1 cellular context compared by ENCODE assay signal in the genomic region with DNA sequence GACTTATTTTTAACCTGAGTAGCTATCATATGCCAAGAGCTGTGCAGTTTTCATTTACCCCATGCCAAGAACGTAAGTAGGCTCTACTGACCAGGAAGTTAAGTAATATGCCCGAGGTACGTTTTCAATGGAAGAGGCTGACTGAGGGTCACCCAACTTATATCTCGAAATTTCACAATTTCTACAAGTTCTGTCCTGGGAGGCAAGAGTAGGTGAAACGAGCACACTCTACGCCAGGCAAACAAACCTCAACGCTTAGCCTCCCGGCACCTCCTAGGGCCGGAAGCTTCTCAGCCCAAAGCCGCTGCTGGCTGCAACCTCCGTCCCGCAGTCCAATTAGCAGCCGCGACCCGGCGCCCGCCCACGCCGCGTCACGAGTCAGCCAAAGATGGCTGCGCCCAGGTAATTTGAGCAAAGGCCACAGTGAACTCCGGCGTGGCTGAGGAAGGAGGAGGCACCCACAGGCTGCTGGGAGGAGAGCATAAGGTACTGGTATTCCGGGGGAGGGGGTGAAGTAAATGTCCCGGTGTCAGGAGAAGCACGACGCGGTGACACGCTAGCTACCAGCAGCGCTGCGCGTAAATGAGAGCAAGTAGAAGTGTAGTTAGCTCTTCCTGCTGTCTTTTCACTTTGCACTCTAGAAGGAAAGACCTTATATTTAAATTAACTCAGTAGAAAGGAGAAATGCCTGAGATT.
TF ChIP-seq lines count a peak whose summit lies in the region.

A gene (plus strand): TSS at position 364 of the 696 bp plus-strand sequence. CDS start 2,289 bp downstream, outside the sequence.

TF ChIP-seq in HCT116, 20 proteins besides CTCF, POLR2A, EP300 and RAD21 (continued from another document):
- TF ChIP-seq, protein P1, sequence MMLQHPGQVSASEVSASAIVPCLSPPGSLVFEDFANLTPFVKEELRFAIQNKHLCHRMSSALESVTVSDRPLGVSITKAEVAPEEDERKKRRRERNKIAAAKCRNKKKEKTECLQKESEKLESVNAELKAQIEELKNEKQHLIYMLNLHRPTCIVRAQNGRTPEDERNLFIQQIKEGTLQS (IDR thresholded peaks at IDR 0.05) = no peak
- TF ChIP-seq ELF1 (IDR thresholded peaks at IDR 0.05; ENCODE audit: borderline replicate concordance, low read depth) (peak; percentile 51), FOSL1 (IDR thresholded peaks at IDR 0.05; ENCODE audit: low read depth) (no peak), ZFX (IDR thresholded peaks at IDR 0.05) (peak; percentile 65), EZH2phosphoT487 (IDR thresholded peaks at IDR 0.05; ENCODE audit: borderline replicate concordance) (no peak), YY1 (IDR thresholded peaks at IDR 0.05; ENCODE audit: extremely low read depth, insufficient replicate concordance, low read depth, low read length) (peak; percentile 98), EGR1 (IDR thresholded peaks at IDR 0.05; ENCODE audit: low read depth) (peak; percentile 96), SP1 (IDR thresholded peaks at IDR 0.05; ENCODE audit: low read depth) (peak; percentile 79; the same call in 1 of the 2 replicates), CEBPB (IDR thresholded peaks at IDR 0.05; ENCODE audit: low read depth) (peak; percentile 50; the same call in 1 of the 2 replicates), JUND (IDR thresholded peaks at IDR 0.05) (no peak)
- TF ChIP-seq, protein P2, sequence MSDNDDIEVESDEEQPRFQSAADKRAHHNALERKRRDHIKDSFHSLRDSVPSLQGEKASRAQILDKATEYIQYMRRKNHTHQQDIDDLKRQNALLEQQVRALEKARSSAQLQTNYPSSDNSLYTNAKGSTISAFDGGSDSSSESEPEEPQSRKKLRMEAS (IDR thresholded peaks at IDR 0.05) = peak; percentile 75
